In the genomic region with DNA sequence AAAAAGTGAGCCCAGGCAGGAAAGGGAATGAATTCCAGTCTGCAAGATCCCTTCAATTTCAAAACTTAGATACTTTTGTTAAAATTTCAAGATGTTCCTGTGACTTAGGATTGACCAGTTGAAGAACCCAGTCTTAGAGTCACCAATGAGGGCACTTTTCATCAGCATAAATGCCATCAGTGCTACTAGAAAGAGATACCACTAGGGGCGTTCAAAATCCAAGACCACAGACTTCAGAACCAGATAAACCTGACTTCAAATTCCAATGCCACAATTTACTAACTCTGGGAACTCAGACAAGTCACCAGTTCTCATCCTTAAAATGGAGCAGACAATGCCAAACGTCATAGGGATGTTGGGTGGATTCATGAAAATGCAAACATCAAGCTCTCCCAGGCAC, we compare ENCODE assay signal across 1 cellular context.
TF ChIP-seq lines count a peak whose summit lies in the region.

No MANE protein-coding gene starts in this region.

TF ChIP-seq in GM23338, 12 proteins besides CTCF, POLR2A, EP300 and RAD21 (continued from another document):
- TF ChIP-seq, protein P1, sequence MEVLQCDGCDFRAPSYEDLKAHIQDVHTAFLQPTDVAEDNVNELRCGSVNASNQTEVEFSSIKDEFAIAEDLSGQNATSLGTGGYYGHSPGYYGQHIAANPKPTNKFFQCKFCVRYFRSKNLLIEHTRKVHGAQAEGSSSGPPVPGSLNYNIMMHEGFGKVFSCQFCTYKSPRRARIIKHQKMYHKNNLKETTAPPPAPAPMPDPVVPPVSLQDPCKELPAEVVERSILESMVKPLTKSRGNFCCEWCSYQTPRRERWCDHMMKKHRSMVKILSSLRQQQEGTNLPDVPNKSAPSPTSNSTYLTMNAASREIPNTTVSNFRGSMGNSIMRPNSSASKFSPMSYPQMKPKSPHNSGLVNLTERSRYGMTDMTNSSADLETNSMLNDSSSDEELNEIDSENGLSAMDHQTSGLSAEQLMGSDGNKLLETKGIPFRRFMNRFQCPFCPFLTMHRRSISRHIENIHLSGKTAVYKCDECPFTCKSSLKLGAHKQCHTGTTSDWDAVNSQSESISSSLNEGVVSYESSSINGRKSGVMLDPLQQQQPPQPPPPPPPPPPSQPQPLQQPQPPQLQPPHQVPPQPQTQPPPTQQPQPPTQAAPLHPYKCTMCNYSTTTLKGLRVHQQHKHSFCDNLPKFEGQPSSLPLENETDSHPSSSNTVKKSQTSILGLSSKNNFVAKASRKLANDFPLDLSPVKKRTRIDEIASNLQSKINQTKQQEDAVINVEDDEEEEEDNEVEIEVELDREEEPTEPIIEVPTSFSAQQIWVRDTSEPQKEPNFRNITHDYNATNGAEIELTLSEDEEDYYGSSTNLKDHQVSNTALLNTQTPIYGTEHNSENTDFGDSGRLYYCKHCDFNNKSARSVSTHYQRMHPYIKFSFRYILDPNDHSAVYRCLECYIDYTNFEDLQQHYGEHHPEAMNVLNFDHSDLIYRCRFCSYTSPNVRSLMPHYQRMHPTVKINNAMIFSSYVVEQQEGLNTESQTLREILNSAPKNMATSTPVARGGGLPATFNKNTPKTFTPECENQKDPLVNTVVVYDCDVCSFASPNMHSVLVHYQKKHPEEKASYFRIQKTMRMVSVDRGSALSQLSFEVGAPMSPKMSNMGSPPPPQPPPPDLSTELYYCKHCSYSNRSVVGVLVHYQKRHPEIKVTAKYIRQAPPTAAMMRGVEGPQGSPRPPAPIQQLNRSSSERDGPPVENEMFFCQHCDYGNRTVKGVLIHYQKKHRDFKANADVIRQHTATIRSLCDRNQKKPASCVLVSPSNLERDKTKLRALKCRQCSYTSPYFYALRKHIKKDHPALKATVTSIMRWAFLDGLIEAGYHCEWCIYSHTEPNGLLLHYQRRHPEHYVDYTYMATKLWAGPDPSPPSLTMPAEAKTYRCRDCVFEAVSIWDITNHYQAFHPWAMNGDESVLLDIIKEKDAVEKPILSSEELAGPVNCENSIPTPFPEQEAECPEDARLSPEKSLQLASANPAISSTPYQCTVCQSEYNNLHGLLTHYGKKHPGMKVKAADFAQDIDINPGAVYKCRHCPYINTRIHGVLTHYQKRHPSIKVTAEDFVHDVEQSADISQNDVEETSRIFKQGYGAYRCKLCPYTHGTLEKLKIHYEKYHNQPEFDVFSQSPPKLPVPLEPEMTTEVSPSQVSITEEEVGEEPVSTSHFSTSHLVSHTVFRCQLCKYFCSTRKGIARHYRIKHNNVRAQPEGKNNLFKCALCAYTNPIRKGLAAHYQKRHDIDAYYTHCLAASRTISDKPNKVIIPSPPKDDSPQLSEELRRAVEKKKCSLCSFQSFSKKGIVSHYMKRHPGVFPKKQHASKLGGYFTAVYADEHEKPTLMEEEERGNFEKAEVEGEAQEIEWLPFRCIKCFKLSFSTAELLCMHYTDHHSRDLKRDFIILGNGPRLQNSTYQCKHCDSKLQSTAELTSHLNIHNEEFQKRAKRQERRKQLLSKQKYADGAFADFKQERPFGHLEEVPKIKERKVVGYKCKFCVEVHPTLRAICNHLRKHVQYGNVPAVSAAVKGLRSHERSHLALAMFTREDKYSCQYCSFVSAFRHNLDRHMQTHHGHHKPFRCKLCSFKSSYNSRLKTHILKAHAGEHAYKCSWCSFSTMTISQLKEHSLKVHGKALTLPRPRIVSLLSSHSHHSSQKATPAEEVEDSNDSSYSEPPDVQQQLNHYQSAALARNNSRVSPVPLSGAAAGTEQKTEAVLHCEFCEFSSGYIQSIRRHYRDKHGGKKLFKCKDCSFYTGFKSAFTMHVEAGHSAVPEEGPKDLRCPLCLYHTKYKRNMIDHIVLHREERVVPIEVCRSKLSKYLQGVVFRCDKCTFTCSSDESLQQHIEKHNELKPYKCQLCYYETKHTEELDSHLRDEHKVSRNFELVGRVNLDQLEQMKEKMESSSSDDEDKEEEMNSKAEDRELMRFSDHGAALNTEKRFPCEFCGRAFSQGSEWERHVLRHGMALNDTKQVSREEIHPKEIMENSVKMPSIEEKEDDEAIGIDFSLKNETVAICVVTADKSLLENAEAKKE (CRISPR knock-in tag; IDR thresholded peaks at IDR 0.05) = no peak
- TF ChIP-seq EZH2phosphoT487 (IDR thresholded peaks at IDR 0.05; ENCODE audit: unreplicated experiment) (no peak), ZNF331 (CRISPR knock-in tag; IDR thresholded peaks at IDR 0.05; ENCODE audit: low read depth) (no peak), JUNB (IDR thresholded peaks at IDR 0.05; ENCODE audit: unreplicated experiment) (no peak)
- TF ChIP-seq, protein P2, sequence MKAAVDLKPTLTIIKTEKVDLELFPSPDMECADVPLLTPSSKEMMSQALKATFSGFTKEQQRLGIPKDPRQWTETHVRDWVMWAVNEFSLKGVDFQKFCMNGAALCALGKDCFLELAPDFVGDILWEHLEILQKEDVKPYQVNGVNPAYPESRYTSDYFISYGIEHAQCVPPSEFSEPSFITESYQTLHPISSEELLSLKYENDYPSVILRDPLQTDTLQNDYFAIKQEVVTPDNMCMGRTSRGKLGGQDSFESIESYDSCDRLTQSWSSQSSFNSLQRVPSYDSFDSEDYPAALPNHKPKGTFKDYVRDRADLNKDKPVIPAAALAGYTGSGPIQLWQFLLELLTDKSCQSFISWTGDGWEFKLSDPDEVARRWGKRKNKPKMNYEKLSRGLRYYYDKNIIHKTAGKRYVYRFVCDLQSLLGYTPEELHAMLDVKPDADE (IDR thresholded peaks at IDR 0.05) = no peak
